Comparison of ENCODE assay signal across 2 cellular contexts in genomic region chr20:8130840-8131526, GRCh38.
TF ChIP-seq lines count a peak whose summit lies in the region.

No MANE protein-coding gene starts in this region.

TF ChIP-seq in IMR-90, 13 proteins besides CTCF, POLR2A, EP300 and RAD21:
- TF ChIP-seq RCOR1 (IDR thresholded peaks at IDR 0.05; ENCODE audit: insufficient replicate concordance, low read length) (no peak), BHLHE40 (IDR thresholded peaks at IDR 0.05; ENCODE audit: low read depth, low read length) (no peak), MAFK (IDR thresholded peaks at IDR 0.05; ENCODE audit: low read depth, low read length) (no peak), MXI1 (IDR thresholded peaks at IDR 0.05; ENCODE audit: borderline replicate concordance, low read depth, low read length) (no peak), RFX5 (IDR thresholded peaks at IDR 0.05; ENCODE audit: low read depth, low read length) (no peak), NFE2L2 (IDR thresholded peaks at IDR 0.05; ENCODE audit: low read depth, low read length) (no peak), ELK1 (IDR thresholded peaks at IDR 0.05; ENCODE audit: borderline replicate concordance, low read depth, low read length) (no peak), CEBPB (IDR thresholded peaks at IDR 0.05; ENCODE audit: low read depth, low read length) (no peak), SMC3 (IDR thresholded peaks at IDR 0.05; ENCODE audit: low read depth, low read length) (no peak), CHD1 (IDR thresholded peaks at IDR 0.05; ENCODE audit: low read depth, low read length) (no peak), FOS (IDR thresholded peaks at IDR 0.05; ENCODE audit: low read depth, low read length) (no peak), MAZ (IDR thresholded peaks at IDR 0.05; ENCODE audit: borderline replicate concordance, low read depth, low read length) (no peak)
- TF ChIP-seq, protein P1, sequence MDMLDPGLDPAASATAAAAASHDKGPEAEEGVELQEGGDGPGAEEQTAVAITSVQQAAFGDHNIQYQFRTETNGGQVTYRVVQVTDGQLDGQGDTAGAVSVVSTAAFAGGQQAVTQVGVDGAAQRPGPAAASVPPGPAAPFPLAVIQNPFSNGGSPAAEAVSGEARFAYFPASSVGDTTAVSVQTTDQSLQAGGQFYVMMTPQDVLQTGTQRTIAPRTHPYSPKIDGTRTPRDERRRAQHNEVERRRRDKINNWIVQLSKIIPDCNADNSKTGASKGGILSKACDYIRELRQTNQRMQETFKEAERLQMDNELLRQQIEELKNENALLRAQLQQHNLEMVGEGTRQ (IDR thresholded peaks at IDR 0.05; ENCODE audit: low read depth, low read length) = no peak

TF ChIP-seq in H1, 55 proteins besides CTCF, POLR2A, EP300 and RAD21:
- no peak for TF ChIP-seq TAF1 (IDR thresholded peaks at IDR 0.05; ENCODE audit: low read depth, low read length)
- no peak for TF ChIP-seq KDM4A (IDR thresholded peaks at IDR 0.05; ENCODE audit: low read depth, low read length, severe bottlenecking)
- TF ChIP-seq MAFK (IDR thresholded peaks at IDR 0.05; ENCODE audit: low read depth, low read length) = no peak
- TF ChIP-seq EZH2 (IDR thresholded peaks at IDR 0.05; ENCODE audit: low read depth, low read length, severe bottlenecking) = no peak
- TF ChIP-seq MAX (IDR thresholded peaks at IDR 0.05) = no peak
- no peak for TF ChIP-seq CEBPB (IDR thresholded peaks at IDR 0.05; ENCODE audit: low read depth, low read length)
